Comparison of ENCODE assay signal across 8 cellular contexts in the genomic region with DNA sequence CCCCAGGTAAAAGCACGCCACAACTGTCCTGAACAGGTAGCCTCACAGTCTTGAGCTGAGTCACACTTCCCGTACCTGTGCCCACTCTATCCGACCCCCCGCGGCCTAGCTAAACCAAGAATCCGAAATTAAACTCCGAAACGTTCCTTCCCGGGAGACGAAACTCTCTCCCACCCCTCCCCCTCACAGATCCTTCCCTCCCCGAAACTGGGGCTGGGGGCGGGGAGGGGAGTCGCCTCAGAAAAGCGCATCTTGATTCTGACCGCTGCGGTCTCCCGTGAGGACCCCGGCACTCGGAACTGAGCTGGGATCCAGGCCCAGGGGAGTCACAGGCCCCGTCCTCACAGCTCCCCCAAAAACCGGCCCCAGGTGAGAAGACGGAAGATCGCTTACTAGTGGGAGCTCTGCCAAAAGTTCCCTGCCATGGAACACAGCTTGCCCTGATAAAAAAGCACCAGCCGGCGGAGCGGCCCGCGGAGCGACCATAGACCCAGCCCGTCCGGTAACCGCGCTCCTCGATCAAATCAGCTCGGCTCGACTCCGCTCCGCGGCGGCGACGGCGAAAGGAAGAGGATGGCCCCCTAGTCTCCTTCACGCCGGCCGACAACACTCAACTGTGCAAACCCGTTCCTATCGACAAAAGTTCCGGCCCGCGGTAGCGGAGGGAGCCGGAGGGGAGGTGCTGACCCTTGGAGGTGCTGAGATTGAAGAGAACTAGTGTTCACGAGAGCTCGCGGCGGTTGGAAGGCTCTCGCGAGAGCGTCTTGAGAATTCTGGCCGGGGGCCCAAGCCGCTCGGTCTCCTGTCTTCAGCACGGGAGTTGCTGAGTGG. TPM values are rescaled to one million over a fixed set of nuclear protein-coding genes. Genes with fewer than 3 reads are reported as not detected.
DNase-seq lines count a peak whose midpoint lies in the region; ATAC-seq and TF ChIP-seq lines count a peak whose summit lies in the region.

TSS of gene CCNC (minus strand) at position 558 of the 831 bp plus-strand sequence. CDS start at position 425, 133 bp downstream.

- H3K79me2 ChIP-seq in OCI-LY3 (ENCODE audit: low read length): peaks cover 52% of the 10 kb centered on the region

- H3K27me3 ChIP-seq in HUES48 (ENCODE audit: control insufficient read depth, insufficient read depth, low read length) (no peaks in the 10 kb centered on the region), OCI-LY3 (ENCODE audit: low read depth, low read length) (no peaks in the 10 kb centered on the region)

- peak; percentile 98 for ATAC-seq in GM21390 (IDR thresholded peaks at IDR 0.05; ENCODE audit: unreplicated experiment)

- H2AFZ ChIP-seq in OCI-LY3 (ENCODE audit: low read depth, low read length): peak within 1 kb of the TSS; percentile 94

- H3K36me3 ChIP-seq in HUES48 (ENCODE audit: control insufficient read depth, insufficient read depth, low read length) (no peaks in the 10 kb centered on the region), OCI-LY3 (replicated peaks; ENCODE audit: low read depth, low read length) (no peaks in the 10 kb centered on the region)

- H3K4me3 ChIP-seq in HUES48 (ENCODE audit: low read depth, low read length): peak within 1 kb of the TSS; percentile 90
- peak within 1 kb of the TSS; percentile 96 for H3K4me3 ChIP-seq in OCI-LY3 (ENCODE audit: low read length)

- H3K4me2 ChIP-seq in OCI-LY3 (ENCODE audit: low read length): peak within 1 kb of the TSS; percentile 86

- no peak for TF ChIP-seq CTCF in OCI-LY3 (IDR thresholded peaks at IDR 0.05; ENCODE audit: low read depth, low read length)

- peak within 1 kb of the TSS; percentile 97 for H3K9ac ChIP-seq in HUES48 (ENCODE audit: low read depth, low read length)
- H3K9ac ChIP-seq in OCI-LY3 (ENCODE audit: low read length): peak within 1 kb of the TSS; percentile 92

- DNase-seq in Caki2 (ENCODE audit: low read depth): peak; percentile 97
- DNase-seq in activated T-cell treated with anti-CD3 and anti-CD28 coated beads for 1 hour (ENCODE audit: low read depth): peak; percentile 81
- peak; percentile 90 for DNase-seq in epidermal melanocyte (ENCODE audit: insufficient read length, low spot score)
- DNase-seq in middle frontal gyrus (ENCODE audit: extremely low spot score, low spot score): peak; percentile 83
- peak; percentile 80 to 87 for DNase-seq in stimulated activated CD8-positive, alpha-beta memory T cell treated with anti-CD3 and anti-CD28 coated beads, Interleukin-2, amount 100 ng/mL, for 48 hours (ENCODE audit: low read depth in 2 of 2)

- in situ Hi-C loops in Caki2 (cut with HindIII; ENCODE audit: low pct_unique_long_range_greater_than_20kb, low sequenced_read_pairs): no loop called here

- peaks cover 8% of the 10 kb centered on the region; the same call in 1 of the 2 replicates for H3K4me1 ChIP-seq in HUES48 (ENCODE audit: control insufficient read depth, insufficient read depth, low read length)
- H3K4me1 ChIP-seq in OCI-LY3 (ENCODE audit: low read length): peaks cover 6% of the 10 kb centered on the region; the same call in 1 of the 2 replicates

- H3K9me3 ChIP-seq in HUES48 (ENCODE audit: control insufficient read depth, insufficient read depth, low read length) (no peaks in the 10 kb centered on the region), OCI-LY3 (ENCODE audit: insufficient read depth, low read length) (no peaks in the 10 kb centered on the region)

- H3K27ac ChIP-seq in HUES48 (ENCODE audit: low read depth, low read length) (peak within 1 kb of the TSS; percentile 95), OCI-LY3 (ENCODE audit: low read length) (peak within 1 kb of the TSS; percentile 79)

- H4K20me1 ChIP-seq in OCI-LY3 (ENCODE audit: insufficient read depth, low read length): peaks cover 22% of the 10 kb centered on the region

RNA-seq across cellular contexts. Expression of gene CCNC, which starts in this region (rescaled TPM):
- 116 and 137 TPM in 2 replicates for total RNA-seq in Caki2 (2014; rRNA removed; shearing (Covaris generic); ENCODE audit: low replicate concordance)

Comparison
In these comparisons a context has a peak if more than half of its experiments do, and no peak if none do; other contexts are left out.
1. Peak in every context shown above with its lines: DNase-seq, ATAC-seq, H3K4me3 ChIP-seq and H3K27ac ChIP-seq.